1 cellular context compared by ENCODE assay signal in genomic region chr22:30868663-30869385, GRCh38.
TF ChIP-seq lines count a peak whose summit lies in the region.

No MANE protein-coding gene starts in this region.

TF ChIP-seq in HepG2, 621 proteins besides CTCF, POLR2A, EP300 and RAD21 (continued from another document):
- TF ChIP-seq AFF4 (CRISPR knock-in tag; IDR thresholded peaks at IDR 0.05) (no peak), ZNF326 (CRISPR knock-in tag; IDR thresholded peaks at IDR 0.05; ENCODE audit: borderline replicate concordance) (no peak), FOXJ3 (CRISPR knock-in tag; IDR thresholded peaks at IDR 0.05; ENCODE audit: borderline replicate concordance) (no peak), MIER2 (CRISPR knock-in tag; IDR thresholded peaks at IDR 0.05) (no peak), ISL2 (CRISPR knock-in tag; IDR thresholded peaks at IDR 0.05) (no peak), NBN (conservative IDR thresholded peaks at IDR 0.05) (no peak)
- TF ChIP-seq, protein P1, sequence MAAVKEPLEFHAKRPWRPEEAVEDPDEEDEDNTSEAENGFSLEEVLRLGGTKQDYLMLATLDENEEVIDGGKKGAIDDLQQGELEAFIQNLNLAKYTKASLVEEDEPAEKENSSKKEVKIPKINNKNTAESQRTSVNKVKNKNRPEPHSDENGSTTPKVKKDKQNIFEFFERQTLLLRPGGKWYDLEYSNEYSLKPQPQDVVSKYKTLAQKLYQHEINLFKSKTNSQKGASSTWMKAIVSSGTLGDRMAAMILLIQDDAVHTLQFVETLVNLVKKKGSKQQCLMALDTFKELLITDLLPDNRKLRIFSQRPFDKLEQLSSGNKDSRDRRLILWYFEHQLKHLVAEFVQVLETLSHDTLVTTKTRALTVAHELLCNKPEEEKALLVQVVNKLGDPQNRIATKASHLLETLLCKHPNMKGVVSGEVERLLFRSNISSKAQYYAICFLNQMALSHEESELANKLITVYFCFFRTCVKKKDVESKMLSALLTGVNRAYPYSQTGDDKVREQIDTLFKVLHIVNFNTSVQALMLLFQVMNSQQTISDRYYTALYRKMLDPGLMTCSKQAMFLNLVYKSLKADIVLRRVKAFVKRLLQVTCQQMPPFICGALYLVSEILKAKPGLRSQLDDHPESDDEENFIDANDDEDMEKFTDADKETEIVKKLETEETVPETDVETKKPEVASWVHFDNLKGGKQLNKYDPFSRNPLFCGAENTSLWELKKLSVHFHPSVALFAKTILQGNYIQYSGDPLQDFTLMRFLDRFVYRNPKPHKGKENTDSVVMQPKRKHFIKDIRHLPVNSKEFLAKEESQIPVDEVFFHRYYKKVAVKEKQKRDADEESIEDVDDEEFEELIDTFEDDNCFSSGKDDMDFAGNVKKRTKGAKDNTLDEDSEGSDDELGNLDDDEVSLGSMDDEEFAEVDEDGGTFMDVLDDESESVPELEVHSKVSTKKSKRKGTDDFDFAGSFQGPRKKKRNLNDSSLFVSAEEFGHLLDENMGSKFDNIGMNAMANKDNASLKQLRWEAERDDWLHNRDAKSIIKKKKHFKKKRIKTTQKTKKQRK (IDR thresholded peaks at IDR 0.05; ENCODE audit: low read length) = no peak
